Comparison of ENCODE assay signal across 17 cellular contexts in the genomic region with DNA sequence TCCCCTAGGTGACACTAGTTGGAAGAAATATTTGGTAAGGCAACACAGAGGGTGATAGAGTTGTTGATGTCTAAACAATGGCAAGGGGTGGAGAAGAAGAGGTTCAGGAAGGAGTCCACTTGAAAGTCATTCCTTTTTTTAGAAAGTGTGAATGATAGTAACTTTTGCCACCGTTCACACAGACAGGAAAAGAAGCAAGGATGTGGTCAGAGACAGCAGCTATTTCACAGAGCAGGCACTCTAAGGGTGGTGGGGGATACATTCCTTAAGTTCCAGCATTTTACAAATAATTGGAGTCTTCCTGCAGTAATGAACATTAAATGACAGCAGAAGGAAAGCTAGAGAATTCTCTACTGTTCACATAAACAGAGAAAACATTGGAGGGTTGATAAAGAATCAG.
"Had no signal": no experiment of that assay in that cellular context is flagged by ENCODE, and none has a peak within 500 bp of the region (broad histone marks: within the 10 kb centered on the region; RNA-seq: fewer than 3 reads in every experiment).

No MANE protein-coding gene starts in this region.

- H3K36me3 ChIP-seq: upper lobe of right lung, WERI-Rb-1 had no signal

- H3K9me3 Mint-ChIP-seq: activated CD4-positive, alpha-beta T cell treated with anti-CD3 and anti-CD28 coated beads, Interleukin-2, amount 10 ng/mL, durations not matched to agents 24 days and 14 days; endodermal cell; nephron progenitor cell had no signal

- ATAC-seq: activated T-helper 17 cell treated with anti-CD3 and anti-CD28 coated beads, Interleukin-2, amount 50 U/mL, for 72 hours; left lobe of liver; psoas muscle; sciatic nerve; upper lobe of right lung had no signal

- H3K27me3 Mint-ChIP-seq: activated CD4-positive, alpha-beta T cell treated with anti-CD3 and anti-CD28 coated beads, Interleukin-2, amount 10 ng/mL, durations not matched to agents 24 days and 14 days; activated T-helper 17 cell treated with anti-CD3 and anti-CD28 coated beads, Interleukin-2, amount 50 U/mL, for 72 hours; stimulated activated naive CD8-positive, alpha-beta T cell treated with anti-CD3 and anti-CD28 coated beads, Interleukin-15, Interleukin-2, amounts not matched to agents 100 ng/mL and 50 ng/mL, for 24 hours had no signal

- H3K27me3 ChIP-seq: upper lobe of right lung had no signal

- H3K4me3 ChIP-seq: psoas muscle, upper lobe of right lung had no signal

- H3K4me3 Mint-ChIP-seq: activated CD4-positive, alpha-beta T cell treated with anti-CD3 and anti-CD28 coated beads, Interleukin-2, amount 10 ng/mL, durations not matched to agents 24 days and 14 days; activated naive CD4-positive, alpha-beta T cell treated with anti-CD3 and anti-CD28 coated beads for 36 hours; activated T-helper 17 cell treated with anti-CD3 and anti-CD28 coated beads, Interleukin-2, amount 50 U/mL, for 72 hours; endodermal cell; immature natural killer cell; nephron progenitor cell; stimulated activated naive CD8-positive, alpha-beta T cell treated with anti-CD3 and anti-CD28 coated beads, Interleukin-15, Interleukin-2, amounts not matched to agents 100 ng/mL and 50 ng/mL, for 24 hours had no signal

- H3K27ac ChIP-seq: psoas muscle, upper lobe of right lung, WERI-Rb-1 had no signal

- H3K27ac Mint-ChIP-seq: activated CD4-positive, alpha-beta T cell treated with anti-CD3 and anti-CD28 coated beads, Interleukin-2, amount 10 ng/mL, durations not matched to agents 24 days and 14 days; activated naive CD4-positive, alpha-beta T cell treated with anti-CD3 and anti-CD28 coated beads for 36 hours; activated T-helper 17 cell treated with anti-CD3 and anti-CD28 coated beads, Interleukin-2, amount 50 U/mL, for 72 hours; endodermal cell; immature natural killer cell; nephron progenitor cell; stimulated activated naive CD8-positive, alpha-beta T cell treated with anti-CD3 and anti-CD28 coated beads, Interleukin-15, Interleukin-2, amounts not matched to agents 100 ng/mL and 50 ng/mL, for 24 hours had no signal

- H3K4me1 Mint-ChIP-seq: activated CD4-positive, alpha-beta T cell treated with anti-CD3 and anti-CD28 coated beads, Interleukin-2, amount 10 ng/mL, durations not matched to agents 24 days and 14 days; activated T-helper 17 cell treated with anti-CD3 and anti-CD28 coated beads, Interleukin-2, amount 50 U/mL, for 72 hours; endodermal cell; immature natural killer cell; nephron progenitor cell had no signal

- H3K9me3 ChIP-seq: psoas muscle, upper lobe of right lung had no signal

- H3K4me1 ChIP-seq: psoas muscle, upper lobe of right lung had no signal

- H3K36me3 Mint-ChIP-seq: immature natural killer cell had no signal

- DNase-seq: activated CD4-positive, alpha-beta T cell treated with anti-CD3 and anti-CD28 coated beads, Interleukin-2, amount 10 ng/mL, durations not matched to agents 24 days and 14 days; activated naive CD4-positive, alpha-beta T cell treated with anti-CD3 and anti-CD28 coated beads for 36 hours; activated T-cell treated with anti-CD3 and anti-CD28 coated beads for 4 hours; central memory CD4-positive, alpha-beta T cell; dermis blood vessel endothelial cell; immature natural killer cell; mammary epithelial cell; nephron progenitor cell; psoas muscle; T-helper 9 cell; upper lobe of right lung; WERI-Rb-1 had no signal
